ENCODE assay signal across 10 cellular contexts in the genomic region with DNA sequence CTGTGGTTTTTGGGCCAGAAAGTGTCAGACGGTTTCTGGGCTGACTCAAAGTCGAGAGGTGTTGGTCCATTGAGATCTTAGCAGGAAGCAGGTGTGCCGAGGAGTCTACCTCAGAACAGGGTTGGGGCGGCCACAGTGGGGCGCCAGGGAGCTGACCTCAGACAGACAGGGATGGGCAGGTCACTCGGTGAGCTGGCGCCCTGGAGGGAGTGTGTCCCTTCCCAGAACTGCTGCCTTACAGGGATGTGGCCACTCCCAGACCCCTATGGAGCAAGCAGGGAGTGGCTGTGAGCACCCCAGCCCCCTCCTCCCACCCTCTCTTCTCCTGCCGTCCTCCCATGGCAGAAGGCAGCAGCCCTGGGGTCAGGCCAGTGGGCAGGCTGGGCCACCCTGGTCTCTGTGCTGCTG. TPM values are rescaled to one million over a fixed set of nuclear protein-coding genes. Genes with fewer than 3 reads are reported as not detected.
DNase-seq lines count a peak whose midpoint lies in the region; ATAC-seq and TF ChIP-seq lines count a peak whose summit lies in the region.
"Had no signal": no experiment of that assay in that cellular context is flagged by ENCODE, and none has a peak within 500 bp of the region (broad histone marks: within the 10 kb centered on the region; RNA-seq: fewer than 3 reads in every experiment).

No MANE protein-coding gene starts in this region.

- peaks cover 12% of the 10 kb centered on the region for H3K4me1 Mint-ChIP-seq in activated CD8-positive, alpha-beta T cell treated with anti-CD3 and anti-CD28 coated beads for 36 hours (ENCODE audit: low read depth)
- peaks cover 8% of the 10 kb centered on the region for H3K4me1 Mint-ChIP-seq in mesothelial cell of epicardium

- H3K4me3 Mint-ChIP-seq in activated CD8-positive, alpha-beta T cell treated with anti-CD3 and anti-CD28 coated beads for 36 hours, result no peak overlapping the region
- H3K4me3 Mint-ChIP-seq in mesothelial cell of epicardium, result no peak overlapping the region

- peak; percentile 45 for ATAC-seq in activated CD8-positive, alpha-beta T cell treated with anti-CD3 and anti-CD28 coated beads for 36 hours
- peak; percentile 77 for ATAC-seq in mucosa of descending colon
- no peak for ATAC-seq in GM21786 (IDR thresholded peaks at IDR 0.05; ENCODE audit: unreplicated experiment)
- no peak for ATAC-seq in HG03571 (IDR thresholded peaks at IDR 0.05; ENCODE audit: unreplicated experiment)

- TF ChIP-seq CTCF in activated CD8-positive, alpha-beta T cell treated with anti-CD3 and anti-CD28 coated beads for 36 hours (IDR thresholded peaks at IDR 0.05), result peak; percentile 44
- no peak for TF ChIP-seq CTCF in mucosa of descending colon (IDR thresholded peaks at IDR 0.05)
- TF ChIP-seq CTCF in mesothelial cell of epicardium (IDR thresholded peaks at IDR 0.05; ENCODE audit: unreplicated experiment), result no peak

- H3K4me1 ChIP-seq in mucosa of descending colon (ENCODE audit: low read depth), result no peaks in the 10 kb centered on the region

- no peaks in the 10 kb centered on the region for H3K9me3 Mint-ChIP-seq in activated CD8-positive, alpha-beta T cell treated with anti-CD3 and anti-CD28 coated beads for 36 hours
- no peaks in the 10 kb centered on the region for H3K9me3 Mint-ChIP-seq in mesothelial cell of epicardium

- CTCF ChIA-PET in activated CD8-positive, alpha-beta T cell treated with anti-CD3 and anti-CD28 coated beads for 36 hours (lab: Charles Lee), result interaction anchor here (1.5 kb wide), 1 partner anchor 34 kb away, joined by 6 read pairs; no protein-coding TSS in a partner anchor

- H3K4me3 ChIP-seq in mucosa of descending colon, result no peak overlapping the region

- in situ Hi-C loops in KBM-7 (cut with MboI; ENCODE audit: low pct_unique_long_range_greater_than_20kb, low sequenced_read_pairs), result no loop called here

- no peaks in the 10 kb centered on the region for H3K36me3 ChIP-seq in mucosa of descending colon (ENCODE audit: low read depth)

- intact Hi-C loops in activated CD8-positive, alpha-beta T cell treated with anti-CD3 and anti-CD28 coated beads for 36 hours (cut with micrococcal nuclease), result no loop called here
- intact Hi-C loops in mucosa of descending colon (cut with DNase I, micrococcal nuclease) (no loop called here), posterior vena cava (cut with DNase I) (no loop called here)

- H3K27me3 Mint-ChIP-seq in activated CD8-positive, alpha-beta T cell treated with anti-CD3 and anti-CD28 coated beads for 36 hours, result no peaks in the 10 kb centered on the region
- peaks cover 3% of the 10 kb centered on the region for H3K27me3 Mint-ChIP-seq in mesothelial cell of epicardium (ENCODE audit: low read depth)

- POLR2A ChIA-PET in activated CD8-positive, alpha-beta T cell treated with anti-CD3 and anti-CD28 coated beads for 36 hours (lab: Charles Lee), result interaction anchor here (2.1 kb wide), 1 partner anchor 58 kb away, joined by 6 read pairs; the partner anchor contains the start of genes CHMP1A and SPATA33

- no peaks in the 10 kb centered on the region for H3K36me3 Mint-ChIP-seq in activated CD8-positive, alpha-beta T cell treated with anti-CD3 and anti-CD28 coated beads for 36 hours (ENCODE audit: low read depth)
- H3K36me3 Mint-ChIP-seq in mesothelial cell of epicardium, result no peaks in the 10 kb centered on the region

- DNase-seq in EL (peak; percentile 52), KBM-7 (peak; percentile 67), mucosa of descending colon (peak in 2 of 3 donors; percentile 60 to 68), mesothelial cell of epicardium (ENCODE audit: low spot score in 2 of 2, unreplicated experiment in 2 of 2) (no peak), posterior vena cava (ENCODE audit: low spot score) (no peak)
- peak; percentile 75 for DNase-seq in activated CD8-positive, alpha-beta T cell treated with anti-CD3 and anti-CD28 coated beads for 36 hours

- no peaks in the 10 kb centered on the region for H3K9me3 ChIP-seq in mucosa of descending colon

- H3K27ac Mint-ChIP-seq in activated CD8-positive, alpha-beta T cell treated with anti-CD3 and anti-CD28 coated beads for 36 hours, result no peak overlapping the region
- H3K27ac Mint-ChIP-seq in mesothelial cell of epicardium, result no peak overlapping the region

RNA-seq across cellular contexts. Expression of gene DPEP1, which starts 14.0 kb away (rescaled TPM):
- not detected for total RNA-seq in activated CD8-positive, alpha-beta T cell treated with anti-CD3 and anti-CD28 coated beads for 36 hours
- total RNA-seq in mucosa of descending colon (1 to 10 TPM in 1 of 3 donors, under 1 TPM in 1, not detected in 1; 0.28 to 2.0 TPM), mesothelial cell of epicardium (0.36 to 0.47 TPM (median 0.38 TPM) in 3 replicates), posterior vena cava (under 1 TPM in 1 of 2 donors, not detected in 1; 0.79 TPM)
- total RNA-seq: T-helper 2 cell treated with Interferon-gamma antibody and Interleukin-4, amounts not matched to agents 100 ng/mL and 5 ng/mL, for 36 hours had no signal

RNA-seq across cellular contexts. Expression of gene CPNE7, which starts 23.9 kb away (rescaled TPM):
- 1 to 10 TPM; 8.5 to 9.5 TPM for total RNA-seq in activated CD8-positive, alpha-beta T cell treated with anti-CD3 and anti-CD28 coated beads for 36 hours
- total RNA-seq in mucosa of descending colon (1 to 10 TPM in 1 of 3 donors, under 1 TPM in 2; 0.72 to 2.0 (median 0.79) TPM), mesothelial cell of epicardium (1.2 to 1.7 TPM (median 1.2 TPM) in 3 replicates), posterior vena cava (under 1 TPM in 1 of 2 donors, not detected in 1; 0.71 TPM)
- total RNA-seq: subcutaneous adipose tissue had no signal

RNA-seq across cellular contexts. Expression of gene RPL13, which starts 39.0 kb away (rescaled TPM):
- total RNA-seq in activated CD8-positive, alpha-beta T cell treated with anti-CD3 and anti-CD28 coated beads for 36 hours, result 1,000 to 10,000 TPM; 3,056 to 3,151 TPM
- total RNA-seq in mucosa of descending colon (1,000 to 10,000 TPM; 1,693 to 1,792 (median 1,717) TPM), mesothelial cell of epicardium (2,065 to 2,192 TPM (median 2,184 TPM) in 3 replicates), posterior vena cava (1,000 to 10,000 TPM; 1,338 to 1,459 TPM)

RNA-seq across cellular contexts. Expression of gene CHMP1A, which starts 58.1 kb away (rescaled TPM):
- total RNA-seq in activated CD8-positive, alpha-beta T cell treated with anti-CD3 and anti-CD28 coated beads for 36 hours, result 10 to 100 TPM; 51.1 to 56.9 TPM
- total RNA-seq in mucosa of descending colon, result 100 to 1,000 TPM; 104 to 163 (median 108) TPM
- 106 to 109 TPM (median 109 TPM) in 3 replicates for total RNA-seq in mesothelial cell of epicardium
- total RNA-seq in posterior vena cava, result 10 to 100 TPM; 47.1 to 59.8 TPM

RNA-seq across cellular contexts. Expression of gene SPATA33, which starts 58.2 kb away (rescaled TPM):
- 1 to 10 TPM; 6.3 to 7.1 TPM for total RNA-seq in activated CD8-positive, alpha-beta T cell treated with anti-CD3 and anti-CD28 coated beads for 36 hours
- total RNA-seq in mucosa of descending colon (10 to 100 TPM in 2 of 3 donors, 1 to 10 TPM in 1; 8.0 to 11.0 (median 10.7) TPM), mesothelial cell of epicardium (13.5 to 14.7 TPM (median 14.4 TPM) in 3 replicates), posterior vena cava (1 to 10 TPM; 5.0 to 5.8 TPM)

Comparison
In these comparisons a context has a peak if more than half of its experiments do, and no peak if none do; other contexts are left out.
1. DNase-seq: peak in EL (single experiment), KBM-7 (single experiment), activated CD8-positive, alpha-beta T cell treated with anti-CD3 and anti-CD28 coated beads for 36 hours (single experiment) and mucosa of descending colon (2 of 3); none in mesothelial cell of epicardium (0 of 2) and posterior vena cava (single experiment).
2. ATAC-seq: peak in activated CD8-positive, alpha-beta T cell treated with anti-CD3 and anti-CD28 coated beads for 36 hours (single experiment) and mucosa of descending colon (single experiment); none in GM21786 (single experiment) and HG03571 (single experiment).